ENCODE assay signal across 25 cellular contexts in the genomic region with DNA sequence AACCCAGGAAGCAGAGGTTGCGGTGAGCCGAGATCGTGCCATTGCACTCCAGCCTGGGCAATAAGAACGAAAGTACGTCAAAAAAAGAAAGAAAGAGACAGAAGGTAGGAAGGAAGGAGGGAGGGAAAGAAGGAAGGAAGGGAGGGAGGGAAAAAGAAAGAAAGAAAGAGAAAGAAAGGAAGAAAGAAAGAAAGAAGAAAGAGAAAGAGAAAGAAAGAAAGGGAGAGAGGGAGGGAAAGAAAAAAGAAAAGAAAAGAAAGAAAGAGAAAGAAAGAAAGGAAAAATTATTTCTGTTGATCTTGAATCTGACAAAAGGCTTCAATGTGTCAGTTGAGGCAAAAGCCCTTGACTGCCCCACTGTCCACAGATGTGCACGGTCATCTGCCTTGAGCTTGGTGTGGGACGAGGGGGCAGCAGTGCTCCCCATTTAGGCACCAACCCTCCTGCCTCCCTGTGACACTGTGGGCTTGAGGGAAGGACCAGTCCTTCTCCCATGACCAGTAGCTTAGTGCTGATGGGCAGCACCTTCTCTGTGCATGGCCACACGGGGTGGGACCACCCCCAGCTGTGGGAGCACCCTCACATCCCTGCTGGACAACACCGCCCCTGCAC. TPM values are rescaled to one million over a fixed set of nuclear protein-coding genes. Genes with fewer than 3 reads are reported as not detected.
"Had no signal": no experiment of that assay in that cellular context is flagged by ENCODE, and none has a peak within 500 bp of the region (broad histone marks: within the 10 kb centered on the region; RNA-seq: fewer than 3 reads in every experiment).

No MANE protein-coding gene starts in this region.

- H3K27ac Mint-ChIP-seq: type B pancreatic cell had no signal

- FAIRE-seq: kidney had no signal

- H3K4me2 ChIP-seq: hepatocyte had no signal

- H3K27me3 ChIP-seq: hepatocyte, thyroid gland, uterus had no signal

- ATAC-seq: left cardiac atrium, left ventricle myocardium superior had no signal

- H3K4me3 Mint-ChIP-seq: naive B cell, type B pancreatic cell had no signal

- H3K36me3 ChIP-seq: sigmoid colon, suprapubic skin, thyroid gland, uterus had no signal

- DNase-seq: dorsolateral prefrontal cortex; effector CD8-positive, alpha-beta T cell; foreskin melanocyte; head of caudate nucleus; kidney; left cardiac atrium; left ventricle myocardium superior; mesendoderm; naive B cell; posterior cingulate gyrus; sigmoid colon; stimulated activated CD4-positive, alpha-beta T cell treated with anti-CD3 and anti-CD28 coated beads, Interleukin-2, amount 100 ng/mL, for 24 hours; stimulated activated CD4-positive, alpha-beta T cell treated with anti-CD3 and anti-CD28 coated beads, Interleukin-4, amount 100 ng/mL, for 4 hours; stimulated activated naive CD4-positive, alpha-beta T cell; thyroid gland; uterus had no signal

- H3K27ac ChIP-seq: coronary artery, dorsolateral prefrontal cortex, hepatocyte, sigmoid colon, skin epidermis, suprapubic skin, thyroid gland, uterus had no signal

- H3K4me3 ChIP-seq: coronary artery, dorsolateral prefrontal cortex, hepatocyte, lung, sigmoid colon, skin epidermis, suprapubic skin, thyroid gland, uterus had no signal

- H3K79me2 ChIP-seq: hepatocyte had no signal

- H2AFZ ChIP-seq: hepatocyte had no signal

- H3K9me3 Mint-ChIP-seq: naive B cell, type B pancreatic cell had no signal

- H3K4me1 ChIP-seq: sigmoid colon, thyroid gland, uterus had no signal

- H3K9me3 ChIP-seq: sigmoid colon, suprapubic skin, thyroid gland, uterus had no signal

- H3K36me3 Mint-ChIP-seq: naive B cell, type B pancreatic cell had no signal

RNA-seq across cellular contexts. Expression of a gene that starts 33.6 kb away (rescaled TPM):
- total RNA-seq: dorsolateral prefrontal cortex, left cardiac atrium, left ventricle myocardium superior, osteocyte, pulmonary artery endothelial cell, sigmoid colon, uterus had no signal
- polyA plus RNA-seq: neural cell had no signal
